In the genomic region with DNA sequence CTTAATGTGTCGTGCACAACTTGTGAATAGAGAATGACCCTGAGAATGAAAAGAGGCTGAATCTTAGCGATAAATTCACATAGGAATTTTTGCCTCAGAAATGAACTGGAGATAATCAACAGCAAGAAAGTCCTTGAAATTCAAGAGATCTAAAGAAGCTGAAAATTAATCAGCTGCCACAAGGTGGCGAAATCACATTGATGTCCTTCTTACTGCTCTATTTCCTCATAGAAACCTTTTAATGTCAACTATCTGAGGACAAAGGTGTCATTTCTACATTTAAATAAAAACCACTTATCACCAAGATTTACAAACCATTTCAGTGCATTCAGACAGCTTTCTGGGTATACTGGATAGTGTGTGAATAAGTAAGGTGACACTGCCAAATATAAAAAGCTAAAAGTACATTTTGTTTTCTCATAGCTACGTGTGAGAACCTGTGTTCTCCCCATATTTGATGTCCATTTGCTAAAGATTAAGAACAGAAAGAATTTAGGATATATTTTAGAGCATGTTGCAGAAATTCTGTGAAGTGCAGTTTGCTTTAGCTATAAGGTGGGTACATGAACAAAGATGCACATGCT, we compare ENCODE assay signal across 8 cellular contexts.
DNase-seq lines count a peak whose midpoint lies in the region; ATAC-seq and TF ChIP-seq lines count a peak whose summit lies in the region.

No MANE protein-coding gene starts in this region.

- H3K27me3 ChIP-seq in naive thymus-derived CD4-positive, alpha-beta T cell (ENCODE audit: control insufficient read depth in 2 of 2, insufficient read depth in 2 of 2, low read length in 2 of 2) = no peaks in the 10 kb centered on the region

- no peak overlapping the region for H3K27ac Mint-ChIP-seq in naive thymus-derived CD4-positive, alpha-beta T cell

- H3K4me3 ChIP-seq in naive thymus-derived CD4-positive, alpha-beta T cell (ENCODE audit: low read length) = no peak overlapping the region

- H3K9me3 Mint-ChIP-seq in naive thymus-derived CD4-positive, alpha-beta T cell = no peaks in the 10 kb centered on the region

- H3K36me3 ChIP-seq in naive thymus-derived CD4-positive, alpha-beta T cell (ENCODE audit: control insufficient read depth in 2 of 3, insufficient read depth in 3 of 3, low read length in 3 of 3) = no peaks in the 10 kb centered on the region

- POLR2A ChIA-PET in naive thymus-derived CD4-positive, alpha-beta T cell (lab: Charles Lee) = no interaction called here

- H3K27me3 Mint-ChIP-seq in naive thymus-derived CD4-positive, alpha-beta T cell = no peaks in the 10 kb centered on the region

- H3K4me3 Mint-ChIP-seq in naive thymus-derived CD4-positive, alpha-beta T cell = no peak overlapping the region

- H3K9me3 ChIP-seq in naive thymus-derived CD4-positive, alpha-beta T cell (ENCODE audit: control insufficient read depth in 2 of 3, low read length in 3 of 3) = no peaks in the 10 kb centered on the region

- CTCF ChIA-PET in naive thymus-derived CD4-positive, alpha-beta T cell (lab: Charles Lee) = interaction anchor here (0.5 kb wide), 1 partner anchor 600 kb away, joined by 3 read pairs; no protein-coding TSS in a partner anchor

- ATAC-seq in HG03095 (IDR thresholded peaks at IDR 0.05; ENCODE audit: unreplicated experiment) = no peak
- no peak for ATAC-seq in naive thymus-derived CD4-positive, alpha-beta T cell

- peak; percentile 1 to 11 for DNase-seq in stimulated activated CD4-positive, alpha-beta T cell treated with anti-CD3 and anti-CD28 coated beads, Interleukin-2, amount 100 ng/mL, for 48 hours
- no peak for DNase-seq in stimulated activated CD4-positive, alpha-beta T cell treated with anti-CD3 and anti-CD28 coated beads, Interleukin-4, amount 100 ng/mL, for 4 hours
- DNase-seq in SK-MEL-5 (ENCODE audit: low read depth, low spot score) = peak; percentile 57
- DNase-seq in fibroblast of gingiva (ENCODE audit: low read depth) = peak; percentile 62
- peak; percentile 86 for DNase-seq in pons (ENCODE audit: low spot score)
- no peak for DNase-seq in naive thymus-derived CD4-positive, alpha-beta T cell

- H3K27ac ChIP-seq in naive thymus-derived CD4-positive, alpha-beta T cell (ENCODE audit: low read depth, low read length) = no peak overlapping the region

- H3K36me3 Mint-ChIP-seq in naive thymus-derived CD4-positive, alpha-beta T cell = no peaks in the 10 kb centered on the region

- peak; percentile 76 for TF ChIP-seq CTCF in LNCAP (IDR thresholded peaks at IDR 0.05)

- no peaks in the 10 kb centered on the region for H3K4me1 ChIP-seq in naive thymus-derived CD4-positive, alpha-beta T cell (ENCODE audit: control insufficient read depth in 2 of 2, insufficient read depth in 2 of 2, low read length in 2 of 2)

- no peaks in the 10 kb centered on the region for H3K4me1 Mint-ChIP-seq in naive thymus-derived CD4-positive, alpha-beta T cell

- in situ Hi-C loops in SK-MEL-5 (cut with HindIII; ENCODE audit: low pct_unique_long_range_greater_than_20kb, low sequenced_read_pairs) = no loop called here

- intact Hi-C loops in naive thymus-derived CD4-positive, alpha-beta T cell (cut with micrococcal nuclease) = loop anchor here (2.0 to 5.0 kb wide), 4 partner anchors 521 to 1819 kb away; no protein-coding TSS in a partner anchor

Comparison
In these comparisons a context has a peak if more than half of its experiments do, and no peak if none do; other contexts are left out.
1. DNase-seq: peak in stimulated activated CD4-positive, alpha-beta T cell treated with anti-CD3 and anti-CD28 coated beads, Interleukin-2, amount 100 ng/mL, for 48 hours (2 of 2), SK-MEL-5 (single experiment), fibroblast of gingiva (single experiment) and pons (single experiment); none in stimulated activated CD4-positive, alpha-beta T cell treated with anti-CD3 and anti-CD28 coated beads, Interleukin-4, amount 100 ng/mL, for 4 hours (0 of 2) and naive thymus-derived CD4-positive, alpha-beta T cell (0 of 9).